1 cellular context compared by ENCODE assay signal in the genomic region with DNA sequence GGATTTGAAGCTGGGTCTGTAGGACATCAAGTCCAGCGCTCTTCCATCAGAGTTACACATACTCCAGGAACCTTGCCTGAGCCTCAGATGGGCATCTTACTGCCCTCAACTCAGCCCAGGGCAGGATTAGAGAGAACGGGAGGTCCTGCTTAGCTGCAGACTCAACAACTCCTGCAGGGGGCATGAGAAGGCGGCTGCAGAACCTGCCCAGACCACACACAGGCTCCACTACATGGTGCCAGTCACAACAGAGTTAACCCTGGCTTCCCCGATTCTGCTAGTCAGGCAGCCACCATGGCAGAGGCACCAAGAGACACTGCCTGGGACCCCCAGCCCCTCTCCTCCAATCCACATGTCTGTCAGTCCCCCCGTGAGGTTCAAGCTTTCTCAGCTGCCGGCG.
TF ChIP-seq lines count a peak whose summit lies in the region.

No MANE protein-coding gene starts in this region.

TF ChIP-seq in HepG2, 621 proteins besides CTCF, POLR2A, EP300 and RAD21 (continued from another document):
- TF ChIP-seq ZC3H4 (CRISPR knock-in tag; IDR thresholded peaks at IDR 0.05; ENCODE audit: borderline replicate concordance) (no peak), ZBTB1 (CRISPR knock-in tag; IDR thresholded peaks at IDR 0.05; ENCODE audit: borderline replicate concordance) (no peak), NR2F6 (IDR thresholded peaks at IDR 0.05) (no peak), NR2F6 (CRISPR knock-in tag; IDR thresholded peaks at IDR 0.05) (no peak), SMC3 (IDR thresholded peaks at IDR 0.05; ENCODE audit: low read length) (peak; percentile 69)
- TF ChIP-seq, protein P1, sequence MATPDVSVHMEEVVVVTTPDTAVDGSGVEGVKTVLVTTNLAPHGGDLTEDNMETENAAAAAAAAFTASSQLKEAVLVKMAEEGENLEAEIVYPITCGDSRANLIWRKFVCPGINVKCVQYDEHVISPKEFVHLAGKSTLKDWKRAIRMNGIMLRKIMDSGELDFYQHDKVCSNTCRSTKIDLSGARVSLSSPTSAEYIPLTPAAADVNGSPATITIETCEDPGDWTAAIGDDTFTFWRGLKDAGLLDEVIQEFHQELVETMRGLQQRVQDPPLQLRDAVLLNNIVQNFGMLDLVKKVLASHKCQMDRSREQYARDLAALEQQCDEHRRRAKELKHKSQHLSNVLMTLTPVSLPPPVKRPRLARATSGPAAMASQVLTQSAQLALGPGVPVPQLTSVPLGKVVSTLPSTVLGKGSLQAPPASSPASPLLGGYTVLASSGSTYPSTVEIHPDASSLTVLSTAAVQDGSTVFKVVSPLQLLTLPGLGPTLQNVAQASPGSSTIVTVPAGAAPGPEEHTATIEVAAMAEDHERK (CRISPR knock-in tag; IDR thresholded peaks at IDR 0.05; ENCODE audit: low read depth): no peak
- TF ChIP-seq, protein P2, sequence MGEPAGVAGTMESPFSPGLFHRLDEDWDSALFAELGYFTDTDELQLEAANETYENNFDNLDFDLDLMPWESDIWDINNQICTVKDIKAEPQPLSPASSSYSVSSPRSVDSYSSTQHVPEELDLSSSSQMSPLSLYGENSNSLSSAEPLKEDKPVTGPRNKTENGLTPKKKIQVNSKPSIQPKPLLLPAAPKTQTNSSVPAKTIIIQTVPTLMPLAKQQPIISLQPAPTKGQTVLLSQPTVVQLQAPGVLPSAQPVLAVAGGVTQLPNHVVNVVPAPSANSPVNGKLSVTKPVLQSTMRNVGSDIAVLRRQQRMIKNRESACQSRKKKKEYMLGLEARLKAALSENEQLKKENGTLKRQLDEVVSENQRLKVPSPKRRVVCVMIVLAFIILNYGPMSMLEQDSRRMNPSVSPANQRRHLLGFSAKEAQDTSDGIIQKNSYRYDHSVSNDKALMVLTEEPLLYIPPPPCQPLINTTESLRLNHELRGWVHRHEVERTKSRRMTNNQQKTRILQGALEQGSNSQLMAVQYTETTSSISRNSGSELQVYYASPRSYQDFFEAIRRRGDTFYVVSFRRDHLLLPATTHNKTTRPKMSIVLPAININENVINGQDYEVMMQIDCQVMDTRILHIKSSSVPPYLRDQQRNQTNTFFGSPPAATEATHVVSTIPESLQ (CRISPR knock-in tag; conservative IDR thresholded peaks at IDR 0.05): no peak
